In genomic region chr2:200585730-200586643, GRCh38 we compare ENCODE assay signal across 1 cellular context.
A peak's percentile ranks its signal among the peaks of the same experiment; 100 is the strongest.
TF ChIP-seq lines count a peak whose summit lies in the region.

TSS of gene AOX1 (plus strand) at chr2:200586014. CDS start at chr2:200586109, 95 bp downstream.

TF ChIP-seq in HepG2, 621 proteins besides CTCF, POLR2A, EP300 and RAD21 (continued from another document and continues in another):
- TF ChIP-seq, protein P1, sequence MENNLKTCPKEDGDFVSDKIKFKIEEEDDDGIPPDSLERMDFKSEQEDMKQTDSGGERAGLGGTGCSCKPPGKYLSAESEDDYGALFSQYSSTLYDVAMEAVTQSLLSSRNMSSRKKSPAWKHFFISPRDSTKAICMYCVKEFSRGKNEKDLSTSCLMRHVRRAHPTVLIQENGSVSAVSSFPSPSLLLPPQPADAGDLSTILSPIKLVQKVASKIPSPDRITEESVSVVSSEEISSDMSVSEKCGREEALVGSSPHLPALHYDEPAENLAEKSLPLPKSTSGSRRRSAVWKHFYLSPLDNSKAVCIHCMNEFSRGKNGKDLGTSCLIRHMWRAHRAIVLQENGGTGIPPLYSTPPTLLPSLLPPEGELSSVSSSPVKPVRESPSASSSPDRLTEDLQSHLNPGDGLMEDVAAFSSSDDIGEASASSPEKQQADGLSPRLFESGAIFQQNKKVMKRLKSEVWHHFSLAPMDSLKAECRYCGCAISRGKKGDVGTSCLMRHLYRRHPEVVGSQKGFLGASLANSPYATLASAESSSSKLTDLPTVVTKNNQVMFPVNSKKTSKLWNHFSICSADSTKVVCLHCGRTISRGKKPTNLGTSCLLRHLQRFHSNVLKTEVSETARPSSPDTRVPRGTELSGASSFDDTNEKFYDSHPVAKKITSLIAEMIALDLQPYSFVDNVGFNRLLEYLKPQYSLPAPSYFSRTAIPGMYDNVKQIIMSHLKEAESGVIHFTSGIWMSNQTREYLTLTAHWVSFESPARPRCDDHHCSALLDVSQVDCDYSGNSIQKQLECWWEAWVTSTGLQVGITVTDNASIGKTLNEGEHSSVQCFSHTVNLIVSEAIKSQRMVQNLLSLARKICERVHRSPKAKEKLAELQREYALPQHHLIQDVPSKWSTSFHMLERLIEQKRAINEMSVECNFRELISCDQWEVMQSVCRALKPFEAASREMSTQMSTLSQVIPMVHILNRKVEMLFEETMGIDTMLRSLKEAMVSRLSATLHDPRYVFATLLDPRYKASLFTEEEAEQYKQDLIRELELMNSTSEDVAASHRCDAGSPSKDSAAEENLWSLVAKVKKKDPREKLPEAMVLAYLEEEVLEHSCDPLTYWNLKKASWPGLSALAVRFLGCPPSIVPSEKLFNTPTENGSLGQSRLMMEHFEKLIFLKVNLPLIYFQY (CRISPR knock-in tag; IDR thresholded peaks at IDR 0.05; ENCODE audit: borderline replicate concordance): peak; percentile 99
- TF ChIP-seq XRCC5 (optimal IDR thresholded peaks at IDR 0.05; ENCODE audit: low read length): peak; percentile 95
- TF ChIP-seq, protein P2, sequence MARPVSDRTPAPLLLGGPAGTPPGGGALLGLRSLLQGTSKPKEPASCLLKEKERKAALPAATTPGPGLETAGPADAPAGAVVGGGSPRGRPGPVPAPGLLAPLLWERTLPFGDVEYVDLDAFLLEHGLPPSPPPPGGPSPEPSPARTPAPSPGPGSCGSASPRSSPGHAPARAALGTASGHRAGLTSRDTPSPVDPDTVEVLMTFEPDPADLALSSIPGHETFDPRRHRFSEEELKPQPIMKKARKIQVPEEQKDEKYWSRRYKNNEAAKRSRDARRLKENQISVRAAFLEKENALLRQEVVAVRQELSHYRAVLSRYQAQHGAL (CRISPR knock-in tag; IDR thresholded peaks at IDR 0.05; ENCODE audit: not compliant biosample characterization): peak; percentile 44
- TF ChIP-seq HOMEZ (CRISPR knock-in tag; IDR thresholded peaks at IDR 0.05; ENCODE audit: low read depth): 0 out of 2 replicates have a peak, but pooled peaks have one; percentile 20
- TF ChIP-seq, protein P3, sequence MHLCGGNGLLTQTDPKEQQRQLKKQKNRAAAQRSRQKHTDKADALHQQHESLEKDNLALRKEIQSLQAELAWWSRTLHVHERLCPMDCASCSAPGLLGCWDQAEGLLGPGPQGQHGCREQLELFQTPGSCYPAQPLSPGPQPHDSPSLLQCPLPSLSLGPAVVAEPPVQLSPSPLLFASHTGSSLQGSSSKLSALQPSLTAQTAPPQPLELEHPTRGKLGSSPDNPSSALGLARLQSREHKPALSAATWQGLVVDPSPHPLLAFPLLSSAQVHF (CRISPR knock-in tag; IDR thresholded peaks at IDR 0.05): no peak
- peak; percentile 26; the same call in 1 of the 2 replicates for TF ChIP-seq TSC22D2 (CRISPR knock-in tag; IDR thresholded peaks at IDR 0.05; ENCODE audit: borderline replicate concordance)
- TF ChIP-seq CBX1 (IDR thresholded peaks at IDR 0.05; ENCODE audit: low read depth): no peak
- no peak for TF ChIP-seq ZNF672 (CRISPR knock-in tag; IDR thresholded peaks at IDR 0.05)
- TF ChIP-seq SMC3 (IDR thresholded peaks at IDR 0.05; ENCODE audit: low read length): peak; percentile 16; the same call in 1 of the 2 replicates
- no peak for TF ChIP-seq TCF7 (IDR thresholded peaks at IDR 0.05; ENCODE audit: low read depth)
- TF ChIP-seq, protein P4, sequence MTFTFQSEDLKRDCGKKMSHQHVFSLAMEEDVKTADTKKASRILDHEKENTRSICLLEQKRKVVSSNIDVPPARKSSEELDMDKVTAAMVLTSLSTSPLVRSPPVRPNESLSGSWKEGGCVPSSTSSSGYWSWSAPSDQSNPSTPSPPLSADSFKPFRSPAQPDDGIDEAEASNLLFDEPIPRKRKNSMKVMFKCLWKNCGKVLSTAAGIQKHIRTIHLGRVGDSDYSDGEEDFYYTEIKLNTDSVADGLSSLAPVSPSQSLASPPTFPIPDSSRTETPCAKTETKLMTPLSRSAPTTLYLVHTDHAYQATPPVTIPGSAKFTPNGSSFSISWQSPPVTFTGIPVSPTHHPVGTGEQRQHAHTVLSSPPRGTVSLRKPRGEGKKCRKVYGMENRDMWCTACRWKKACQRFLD (CRISPR knock-in tag; IDR thresholded peaks at IDR 0.05; ENCODE audit: borderline replicate concordance): peak; percentile 90; the same call in 1 of the 2 replicates
- TF ChIP-seq ZBTB42 (CRISPR knock-in tag; IDR thresholded peaks at IDR 0.05): no peak; the same call in 1 of the 2 replicates
- TF ChIP-seq REPIN1 (CRISPR knock-in tag; IDR thresholded peaks at IDR 0.05; ENCODE audit: borderline replicate concordance, low read depth): peak; percentile 80; the same call in 1 of the 2 replicates
- peak; percentile 8; the same call in 1 of the 2 replicates for TF ChIP-seq PATZ1 (CRISPR knock-in tag; IDR thresholded peaks at IDR 0.05)
- TF ChIP-seq CENPX (CRISPR knock-in tag; IDR thresholded peaks at IDR 0.05): no peak
- TF ChIP-seq, protein P5, sequence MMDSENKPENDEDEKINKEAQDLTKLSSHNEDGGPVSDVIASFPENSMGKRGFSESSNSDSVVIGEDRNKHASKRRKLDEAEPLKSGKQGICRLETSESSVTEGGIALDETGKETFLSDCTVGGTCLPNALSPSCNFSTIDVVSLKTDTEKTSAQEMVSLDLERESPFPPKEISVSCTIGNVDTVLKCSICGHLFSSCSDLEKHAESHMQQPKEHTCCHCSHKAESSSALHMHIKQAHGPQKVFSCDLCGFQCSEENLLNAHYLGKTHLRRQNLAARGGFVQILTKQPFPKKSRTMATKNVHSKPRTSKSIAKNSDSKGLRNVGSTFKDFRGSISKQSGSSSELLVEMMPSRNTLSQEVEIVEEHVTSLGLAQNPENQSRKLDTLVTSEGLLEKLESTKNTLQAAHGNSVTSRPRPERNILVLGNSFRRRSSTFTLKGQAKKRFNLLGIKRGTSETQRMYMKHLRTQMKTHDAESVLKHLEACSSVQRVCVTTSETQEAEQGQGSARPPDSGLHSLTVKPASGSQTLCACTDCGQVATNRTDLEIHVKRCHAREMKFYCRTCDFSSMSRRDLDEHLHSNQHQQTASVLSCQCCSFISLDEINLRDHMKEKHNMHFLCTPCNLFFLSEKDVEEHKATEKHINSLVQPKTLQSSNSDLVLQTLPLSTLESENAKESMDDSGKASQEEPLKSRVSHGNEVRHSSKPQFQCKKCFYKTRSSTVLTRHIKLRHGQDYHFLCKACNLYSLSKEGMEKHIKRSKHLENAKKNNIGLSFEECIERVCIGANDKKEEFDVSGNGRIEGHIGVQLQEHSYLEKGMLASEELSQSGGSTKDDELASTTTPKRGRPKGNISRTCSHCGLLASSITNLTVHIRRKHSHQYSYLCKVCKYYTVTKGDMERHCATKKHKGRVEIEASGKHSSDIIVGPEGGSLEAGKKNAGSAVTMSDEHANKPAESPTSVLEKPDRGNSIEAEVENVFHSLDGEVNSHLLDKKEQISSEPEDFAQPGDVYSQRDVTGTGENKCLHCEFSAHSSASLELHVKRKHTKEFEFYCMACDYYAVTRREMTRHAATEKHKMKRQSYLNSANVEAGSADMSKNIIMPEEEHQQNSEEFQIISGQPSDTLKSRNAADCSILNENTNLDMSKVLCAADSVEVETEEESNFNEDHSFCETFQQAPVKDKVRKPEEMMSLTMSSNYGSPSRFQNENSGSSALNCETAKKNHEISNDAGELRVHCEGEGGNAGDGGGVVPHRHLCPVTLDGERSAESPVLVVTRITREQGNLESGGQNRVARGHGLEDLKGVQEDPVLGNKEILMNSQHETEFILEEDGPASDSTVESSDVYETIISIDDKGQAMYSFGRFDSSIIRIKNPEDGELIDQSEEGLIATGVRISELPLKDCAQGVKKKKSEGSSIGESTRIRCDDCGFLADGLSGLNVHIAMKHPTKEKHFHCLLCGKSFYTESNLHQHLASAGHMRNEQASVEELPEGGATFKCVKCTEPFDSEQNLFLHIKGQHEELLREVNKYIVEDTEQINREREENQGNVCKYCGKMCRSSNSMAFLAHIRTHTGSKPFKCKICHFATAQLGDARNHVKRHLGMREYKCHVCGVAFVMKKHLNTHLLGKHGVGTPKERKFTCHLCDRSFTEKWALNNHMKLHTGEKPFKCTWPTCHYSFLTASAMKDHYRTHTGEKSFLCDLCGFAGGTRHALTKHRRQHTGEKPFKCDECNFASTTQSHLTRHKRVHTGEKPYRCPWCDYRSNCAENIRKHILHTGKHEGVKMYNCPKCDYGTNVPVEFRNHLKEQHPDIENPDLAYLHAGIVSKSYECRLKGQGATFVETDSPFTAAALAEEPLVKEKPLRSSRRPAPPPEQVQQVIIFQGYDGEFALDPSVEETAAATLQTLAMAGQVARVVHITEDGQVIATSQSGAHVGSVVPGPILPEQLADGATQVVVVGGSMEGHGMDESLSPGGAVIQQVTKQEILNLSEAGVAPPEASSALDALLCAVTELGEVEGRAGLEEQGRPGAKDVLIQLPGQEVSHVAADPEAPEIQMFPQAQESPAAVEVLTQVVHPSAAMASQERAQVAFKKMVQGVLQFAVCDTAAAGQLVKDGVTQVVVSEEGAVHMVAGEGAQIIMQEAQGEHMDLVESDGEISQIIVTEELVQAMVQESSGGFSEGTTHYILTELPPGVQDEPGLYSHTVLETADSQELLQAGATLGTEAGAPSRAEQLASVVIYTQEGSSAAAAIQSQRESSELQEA (CRISPR knock-in tag; IDR thresholded peaks at IDR 0.05; ENCODE audit: not compliant biosample characterization): no peak
- TF ChIP-seq SMAD1 (CRISPR knock-in tag; IDR thresholded peaks at IDR 0.05; ENCODE audit: borderline replicate concordance, low read depth): no peak; the same call in 1 of the 2 replicates
- TF ChIP-seq BHLHE40 (IDR thresholded peaks at IDR 0.05; ENCODE audit: low read length): peak; percentile 85
- 0 out of 2 replicates have a peak, but pooled peaks have one; percentile 60 for TF ChIP-seq EEA1 (CRISPR knock-in tag; IDR thresholded peaks at IDR 0.05; ENCODE audit: borderline replicate concordance)
- TF ChIP-seq TAF1 (CRISPR knock-in tag; IDR thresholded peaks at IDR 0.05): peak; percentile 55
- TF ChIP-seq ZNF263 (CRISPR knock-in tag; IDR thresholded peaks at IDR 0.05): no peak
- TF ChIP-seq YY1 (IDR thresholded peaks at IDR 0.05; ENCODE audit: insufficient read depth, insufficient replicate concordance, low read depth, low read length): peak; percentile 11
- TF ChIP-seq TBX2 (CRISPR knock-in tag; IDR thresholded peaks at IDR 0.05; ENCODE audit: borderline replicate concordance): peak; percentile 74
- peak; percentile 90 for TF ChIP-seq HNRNPLL (IDR thresholded peaks at IDR 0.05; ENCODE audit: low read depth, low read length, poor library complexity, severe bottlenecking)
- TF ChIP-seq SALL1 (CRISPR knock-in tag; IDR thresholded peaks at IDR 0.05): peak; percentile 93
- TF ChIP-seq RXRB (CRISPR knock-in tag; IDR thresholded peaks at IDR 0.05; ENCODE audit: borderline replicate concordance): peak; percentile 31; the same call in 1 of the 2 replicates
- no peak for TF ChIP-seq BRD4 (CRISPR knock-in tag; IDR thresholded peaks at IDR 0.05)
- peak; percentile 81 for TF ChIP-seq ZNF556 (CRISPR knock-in tag; IDR thresholded peaks at IDR 0.05; ENCODE audit: borderline replicate concordance)
- TF ChIP-seq ZNF850 (CRISPR knock-in tag; conservative IDR thresholded peaks at IDR 0.05): no peak
- no peak for TF ChIP-seq HNRNPUL1 (IDR thresholded peaks at IDR 0.05; ENCODE audit: low read depth, low read length)
- TF ChIP-seq IKZF4 (CRISPR knock-in tag; IDR thresholded peaks at IDR 0.05; ENCODE audit: borderline replicate concordance, low read depth, not compliant biosample characterization): no peak
- TF ChIP-seq ZNF563 (CRISPR knock-in tag; IDR thresholded peaks at IDR 0.05): 0 out of 2 replicates have a peak, but pooled peaks have one; percentile 55
- TF ChIP-seq TGIF2 (CRISPR knock-in tag; IDR thresholded peaks at IDR 0.05): peak; percentile 75; the same call in 1 of the 2 replicates
- TF ChIP-seq FUBP1 (CRISPR knock-in tag; IDR thresholded peaks at IDR 0.05; ENCODE audit: borderline replicate concordance): no peak
- no peak for TF ChIP-seq NONO (IDR thresholded peaks at IDR 0.05)
- peak; percentile 51; the same call in 1 of the 2 replicates for TF ChIP-seq NONO (CRISPR knock-in tag; conservative IDR thresholded peaks at IDR 0.05)
- TF ChIP-seq ZFP41 (CRISPR knock-in tag; IDR thresholded peaks at IDR 0.05; ENCODE audit: borderline replicate concordance): no peak
- TF ChIP-seq REXO4 (CRISPR knock-in tag; IDR thresholded peaks at IDR 0.05; ENCODE audit: borderline replicate concordance): no peak
- TF ChIP-seq KDM4B (CRISPR knock-in tag; IDR thresholded peaks at IDR 0.05): peak; percentile 48; the same call in 1 of the 2 replicates
